8 cellular contexts compared by ENCODE assay signal in genomic region chr6:45930419-45931059, GRCh38.
DNase-seq lines count a peak whose midpoint lies in the region; ATAC-seq and TF ChIP-seq lines count a peak whose summit lies in the region.

No MANE protein-coding gene starts in this region.

- TF ChIP-seq CTCF in Peyer's patch (IDR thresholded peaks at IDR 0.05) (peak; percentile 81 to 97 (median 92)), neutrophil (IDR thresholded peaks at IDR 0.05) (peak; percentile 80), thoracic aorta (IDR thresholded peaks at IDR 0.05) (peak; percentile 81)

- no peaks in the 10 kb centered on the region for H3K36me3 Mint-ChIP-seq in activated T-helper 1 cell treated with anti-CD3 and anti-CD28 coated beads, Interleukin-12 subunit alpha, Interleukin-12 subunit beta, Interleukin-2, Interleukin-4 antibody, amounts not matched to agents 30 ng/mL and 10 ng/mL and 1 ng/mL, durations not matched to agents 14 hours and 24 hours and 36 hours (ENCODE audit: low read depth)

- H3K4me3 Mint-ChIP-seq in activated T-helper 1 cell treated with anti-CD3 and anti-CD28 coated beads, Interleukin-12 subunit alpha, Interleukin-12 subunit beta, Interleukin-2, Interleukin-4 antibody, amounts not matched to agents 30 ng/mL and 10 ng/mL and 1 ng/mL, durations not matched to agents 14 hours and 24 hours and 36 hours, result no peak overlapping the region

- H3K27me3 Mint-ChIP-seq in activated T-helper 1 cell treated with anti-CD3 and anti-CD28 coated beads, Interleukin-12 subunit alpha, Interleukin-12 subunit beta, Interleukin-2, Interleukin-4 antibody, amounts not matched to agents 30 ng/mL and 10 ng/mL and 1 ng/mL, durations not matched to agents 14 hours and 24 hours and 36 hours (ENCODE audit: insufficient read depth), result peaks cover 2% of the 10 kb centered on the region

- H3K4me1 ChIP-seq in Peyer's patch (no peaks in the 10 kb centered on the region), neutrophil (ENCODE audit: control insufficient read depth in 1 of 2, insufficient read depth in 1 of 2, low read depth in 1 of 2, low read length in 1 of 2) (no peaks in the 10 kb centered on the region), thoracic aorta (ENCODE audit: control insufficient read depth in 1 of 2, low read depth in 2 of 2) (no peaks in the 10 kb centered on the region)

- no peak overlapping the region for H3K27ac Mint-ChIP-seq in activated T-helper 1 cell treated with anti-CD3 and anti-CD28 coated beads, Interleukin-12 subunit alpha, Interleukin-12 subunit beta, Interleukin-2, Interleukin-4 antibody, amounts not matched to agents 30 ng/mL and 10 ng/mL and 1 ng/mL, durations not matched to agents 14 hours and 24 hours and 36 hours

- H3K27me3 ChIP-seq in Peyer's patch (no peaks in the 10 kb centered on the region), neutrophil (no peaks in the 10 kb centered on the region), thoracic aorta (replicated peaks; ENCODE audit: insufficient read depth) (no peaks in the 10 kb centered on the region)

- H3K9me3 ChIP-seq in Peyer's patch, result no peaks in the 10 kb centered on the region
- no peaks in the 10 kb centered on the region for H3K9me3 ChIP-seq in neutrophil
- H3K9me3 ChIP-seq in thoracic aorta, result no peaks in the 10 kb centered on the region

- no peak for TF ChIP-seq POLR2A in Peyer's patch (IDR thresholded peaks at IDR 0.05)

- H3K4me1 Mint-ChIP-seq in activated T-helper 1 cell treated with anti-CD3 and anti-CD28 coated beads, Interleukin-12 subunit alpha, Interleukin-12 subunit beta, Interleukin-2, Interleukin-4 antibody, amounts not matched to agents 30 ng/mL and 10 ng/mL and 1 ng/mL, durations not matched to agents 14 hours and 24 hours and 36 hours (ENCODE audit: low read depth), result peaks cover 10% of the 10 kb centered on the region

- no peaks in the 10 kb centered on the region for H3K9me3 Mint-ChIP-seq in activated T-helper 1 cell treated with anti-CD3 and anti-CD28 coated beads, Interleukin-12 subunit alpha, Interleukin-12 subunit beta, Interleukin-2, Interleukin-4 antibody, amounts not matched to agents 30 ng/mL and 10 ng/mL and 1 ng/mL, durations not matched to agents 14 hours and 24 hours and 36 hours

- no peak overlapping the region for H3K4me3 ChIP-seq in Peyer's patch
- H3K4me3 ChIP-seq in neutrophil (ENCODE audit: low read depth in 1 of 2, low read length in 1 of 2), result no peak overlapping the region
- no peak overlapping the region for H3K4me3 ChIP-seq in thoracic aorta

- no peaks in the 10 kb centered on the region for H3K36me3 ChIP-seq in Peyer's patch
- H3K36me3 ChIP-seq in neutrophil, result no peaks in the 10 kb centered on the region
- H3K36me3 ChIP-seq in thoracic aorta, result no peaks in the 10 kb centered on the region

- H3K27ac ChIP-seq in Peyer's patch (peak overlapping the region in 2 of 4 donors; percentile 26 to 51), neutrophil (no peak overlapping the region), thoracic aorta (no peak overlapping the region)

- intact Hi-C loops in activated T-helper 1 cell treated with anti-CD3 and anti-CD28 coated beads, Interleukin-12 subunit alpha, Interleukin-12 subunit beta, Interleukin-2, Interleukin-4 antibody, amounts not matched to agents 30 ng/mL and 10 ng/mL and 1 ng/mL, durations not matched to agents 14 hours and 24 hours and 36 hours (cut with micrococcal nuclease), result loop anchor here (1.0 to 5.0 kb wide), 4 partner anchors 81 to 692 kb away; no protein-coding TSS in a partner anchor

- ATAC-seq in thoracic aorta (ENCODE audit: insufficient number of reproducible peaks, low FRiP score, low read depth), result peak; percentile 22
- ATAC-seq in GM21717 (IDR thresholded peaks at IDR 0.05; ENCODE audit: unreplicated experiment), result no peak

- DNase-seq in COLO829 (ENCODE audit: low spot score) (peak; percentile 82), HUDEP-2 (lab: John Stamatoyannopoulos, UW; ENCODE audit: unreplicated experiment in 76 of 76) (peak in 53 of 76 experiments; percentile 4 to 71 (median 31)), Peyer's patch (peak; percentile 55 to 87 (median 73)), fibroblast of the conjunctiva (ENCODE audit: low read depth) (peak; percentile 47), thoracic aorta (ENCODE audit: low spot score) (no peak)
- peak; percentile 31 for DNase-seq in activated T-helper 1 cell treated with anti-CD3 and anti-CD28 coated beads, Interleukin-12 subunit alpha, Interleukin-12 subunit beta, Interleukin-2, Interleukin-4 antibody, amounts not matched to agents 30 ng/mL and 10 ng/mL and 1 ng/mL, durations not matched to agents 14 hours and 24 hours and 36 hours (ENCODE audit: low spot score)
